16 cellular contexts compared by ENCODE assay signal in the genomic region with DNA sequence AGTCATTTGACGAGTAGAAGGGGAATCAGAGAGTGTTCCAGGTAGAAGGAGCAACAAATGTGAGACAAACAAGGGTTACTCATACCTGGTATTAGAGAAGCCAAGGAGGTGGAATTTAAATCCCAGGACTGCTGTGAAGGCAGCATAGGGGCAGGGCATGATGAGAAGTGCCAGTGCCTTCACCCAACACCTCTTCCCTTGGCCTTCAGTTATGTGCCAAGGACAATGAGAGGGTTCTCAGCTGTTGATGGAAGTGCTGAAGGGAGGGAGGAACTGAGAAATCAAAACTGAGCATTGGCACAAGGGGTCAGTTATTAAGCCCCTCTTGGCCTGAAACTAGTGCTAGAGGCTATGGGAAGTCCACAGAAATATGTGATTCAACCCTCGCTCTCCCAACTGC. TPM values are rescaled to one million over a fixed set of nuclear protein-coding genes. Genes with fewer than 3 reads are reported as not detected.
A peak's percentile ranks its signal among the peaks of the same experiment; 100 is the strongest.
DNase-seq lines count a peak whose midpoint lies in the region; ATAC-seq and TF ChIP-seq lines count a peak whose summit lies in the region.
"Had no signal": no experiment of that assay in that cellular context is flagged by ENCODE, and none has a peak within 500 bp of the region (broad histone marks: within the 10 kb centered on the region; RNA-seq: fewer than 3 reads in every experiment).

No MANE protein-coding gene starts in this region.

- H3K27ac Mint-ChIP-seq in HFFc6 = no peak overlapping the region
- H3K27ac Mint-ChIP-seq: CD4-positive, alpha-beta T cell; GM23338 had no signal

- peaks cover 70% of the 10 kb centered on the region for H3K4me1 ChIP-seq in left ventricle myocardium inferior
- peaks cover 2% of the 10 kb centered on the region for H3K4me1 ChIP-seq in stomach smooth muscle (ENCODE audit: control insufficient read depth, insufficient read depth, low read length)
- H3K4me1 ChIP-seq: Caco-2 had no signal

- TF ChIP-seq CTCF in left ventricle myocardium inferior (IDR thresholded peaks at IDR 0.05; ENCODE audit: borderline replicate concordance) (no peak), HFFc6 (IDR thresholded peaks at IDR 0.05) (no peak)

- no peaks in the 10 kb centered on the region for H3K27me3 ChIP-seq in left ventricle myocardium inferior (ENCODE audit: low read depth)
- H3K27me3 ChIP-seq in stomach smooth muscle (ENCODE audit: control insufficient read depth in 1 of 2, insufficient read depth in 2 of 2, low read length in 2 of 2) = no peaks in the 10 kb centered on the region

- no peaks in the 10 kb centered on the region for H3K27me3 Mint-ChIP-seq in HFFc6 (ENCODE audit: insufficient read depth)

- no peak overlapping the region for H3K4me3 Mint-ChIP-seq in HFFc6
- H3K4me3 Mint-ChIP-seq: CD4-positive, alpha-beta T cell; GM23338 had no signal

- H3K27ac ChIP-seq in left ventricle myocardium inferior (replicated peaks) (peak overlapping the region; percentile 75), stomach smooth muscle (ENCODE audit: low read length) (peak overlapping the region; percentile 11)
- H3K27ac ChIP-seq: 22Rv1, A549, C4-2B had no signal

- H3K9me3 ChIP-seq in left ventricle myocardium inferior (replicated peaks) (no peaks in the 10 kb centered on the region), stomach smooth muscle (ENCODE audit: control insufficient read depth in 2 of 2, low read length in 2 of 2) (no peaks in the 10 kb centered on the region)
- H3K9me3 ChIP-seq: A549, Caco-2 had no signal

- H3K36me3 ChIP-seq in left ventricle myocardium inferior = peaks cover 13% of the 10 kb centered on the region
- H3K36me3 ChIP-seq in stomach smooth muscle (ENCODE audit: control insufficient read depth in 2 of 2, insufficient read depth in 2 of 2, low read length in 2 of 2) = peaks cover 3 to 12% of the 10 kb centered on the region in 2 donors

- ATAC-seq in Right ventricle myocardium inferior = peak; percentile 62
- ATAC-seq in HG03045 (IDR thresholded peaks at IDR 0.05; ENCODE audit: unreplicated experiment) = no peak
- ATAC-seq: A549, GM23338 had no signal

- no peak overlapping the region for H3K4me3 ChIP-seq in left ventricle myocardium inferior
- H3K4me3 ChIP-seq in stomach smooth muscle (ENCODE audit: low read length in 2 of 2) = no peak overlapping the region
- H3K4me3 ChIP-seq: A549, GM23338 had no signal

- no peaks in the 10 kb centered on the region for H3K9me3 Mint-ChIP-seq in HFFc6
- H3K9me3 Mint-ChIP-seq: CD4-positive, alpha-beta T cell; GM23338 had no signal

- no peak for DNase-seq in Right ventricle myocardium inferior (ENCODE audit: missing footprints)
- no peak for DNase-seq in cardiac septum (ENCODE audit: low spot score)
- DNase-seq in left ventricle myocardium inferior = no peak
- no peak for DNase-seq in T-helper 2 cell
- DNase-seq in HFFc6 = no peak
- DNase-seq: AML-193; Caco-2; CD4-positive, alpha-beta T cell; HCEC 1CT; IMR-90 had no signal

- H3K4me1 Mint-ChIP-seq in HFFc6 (ENCODE audit: low read depth) = peaks cover 49% of the 10 kb centered on the region
- H3K4me1 Mint-ChIP-seq: GM23338 had no signal

- intact Hi-C loops in Right ventricle myocardium inferior (cut with DNase I) (loop anchor here (5.0 to 10.0 kb wide), 2 partner anchors 82 to 110 kb away; partner anchors contain the start of genes SLC2A8 and ZNF79), cardiac septum (cut with DNase I) (loop anchor here (5.0 kb wide), 1 partner anchor 32 kb away; no protein-coding TSS in a partner anchor), left ventricle myocardium inferior (cut with micrococcal nuclease) (no loop called here)

- H3K36me3 Mint-ChIP-seq in HFFc6 (ENCODE audit: low read depth) = no peaks in the 10 kb centered on the region

- no peak overlapping the region for H3K9ac ChIP-seq in stomach smooth muscle (ENCODE audit: low read length in 2 of 2)

RNA-seq across cellular contexts. Expression of gene GARNL3, which starts 50.3 kb away (rescaled TPM):
- total RNA-seq in Right ventricle myocardium inferior (13.1 TPM), cardiac septum (28.7 TPM), left ventricle myocardium inferior (22.9 TPM)
- under 1 TPM; 0.27 to 0.73 (median 0.57) TPM for total RNA-seq in HFFc6 (2021; fragmentation: NEBNext Ultra II Directional; extraction: Animal tissue kit (Norgen Biotek cat#: 25700))
